ENCODE assay signal across 17 cellular contexts in genomic region chr2:44771510-44771909, GRCh38.
"Had no signal": no experiment of that assay in that cellular context is flagged by ENCODE, and none has a peak within 500 bp of the region (broad histone marks: within the 10 kb centered on the region; RNA-seq: fewer than 3 reads in every experiment).

No MANE protein-coding gene starts in this region.

- H3K9me3 ChIP-seq: left ventricle myocardium inferior, lower lobe of right lung, sigmoid colon, testis, tibial nerve, upper lobe of right lung, vagina had no signal

- H3K36me3 ChIP-seq: left ventricle myocardium inferior, lower lobe of right lung, sigmoid colon, tibial nerve, upper lobe of right lung, vagina had no signal

- H3K4me3 ChIP-seq: left ventricle myocardium inferior, lower lobe of right lung, sigmoid colon, skin epidermis, testis, tibial nerve, upper lobe of right lung, vagina had no signal

- DNase-seq: effector CD4-positive, alpha-beta T cell; endodermal cell; erythroblast; foreskin keratinocyte; immature natural killer cell; left ventricle myocardium inferior; lower lobe of right lung; sigmoid colon; stimulated activated CD4-positive, alpha-beta T cell treated with anti-CD3 and anti-CD28 coated beads, Interleukin-2, amount 100 ng/mL, for 24 hours; stimulated activated CD4-positive, alpha-beta T cell treated with anti-CD3 and anti-CD28 coated beads, Interleukin-4, amount 100 ng/mL, for 4 hours; stimulated activated naive B cell treated with anti-CD40 and anti-IgM and Interleukin-4, amounts not matched to agents 10 μg/mL and 1 μg/mL and 100 μg/mL, for 72 hours; stimulated activated naive CD8-positive, alpha-beta T cell treated with anti-CD3 and anti-CD28 coated beads, Interleukin-15, amount 100 ng/mL, for 72 hours; testis; upper lobe of right lung had no signal

- ATAC-seq: foreskin keratinocyte; lower lobe of right lung; stimulated activated naive B cell treated with anti-CD40 and anti-IgM and Interleukin-4, amounts not matched to agents 10 μg/mL and 1 μg/mL and 100 μg/mL, for 72 hours; stimulated activated naive CD8-positive, alpha-beta T cell treated with anti-CD3 and anti-CD28 coated beads, Interleukin-15, amount 100 ng/mL, for 72 hours; upper lobe of right lung had no signal

- H3K4me1 ChIP-seq: foreskin keratinocyte, lower lobe of right lung, sigmoid colon, testis, upper lobe of right lung had no signal
